Comparison of ENCODE assay signal across 12 cellular contexts in genomic region chr13:60134376-60134775, GRCh38. TPM values are rescaled to one million over a fixed set of nuclear protein-coding genes. Genes with fewer than 3 reads are reported as not detected.
DNase-seq lines count a peak whose midpoint lies in the region; ATAC-seq, FAIRE-seq and TF ChIP-seq lines count a peak whose summit lies in the region.
"Had no signal": no experiment of that assay in that cellular context is flagged by ENCODE, and none has a peak within 500 bp of the region (broad histone marks: within the 10 kb centered on the region; RNA-seq: fewer than 3 reads in every experiment).

No MANE protein-coding gene starts in this region.

- H3K36me3 ChIP-seq in K562 (ENCODE audit: control insufficient read depth, insufficient read depth, low read length): peaks cover 7% of the 10 kb centered on the region; the same call in 2 of the 3 replicates
- H3K36me3 ChIP-seq: ascending aorta had no signal

- H3K79me2 ChIP-seq in K562 (ENCODE audit: control insufficient read depth, insufficient read depth, low read length): peaks cover 14% of the 10 kb centered on the region

- DNase-seq in activated CD4-positive, alpha-beta T cell treated with anti-CD3 and anti-CD28 coated beads, Interleukin-2, amount 10 ng/mL, durations not matched to agents 24 days and 14 days: peak; percentile 59
- DNase-seq in activated CD4-positive, alpha-beta T cell treated with anti-CD3 and anti-CD28 coated beads, Interleukin-2, amount 50 U/mL, for 4 hours: no peak
- DNase-seq in K562 (ENCODE audit: extremely low read depth in 1 of 4, low spot score in 3 of 4) (no peak), osteocyte (ENCODE audit: extremely low spot score, unreplicated experiment) (no peak), NCI-H82 treated with DMSO at 0.1 percent for 48 hours (lab: John Stamatoyannopoulos, UW; ENCODE audit: unreplicated experiment) (no peak)
- no peak for DNase-seq in activated naive CD4-positive, alpha-beta T cell treated with anti-CD3 and anti-CD28 coated beads, Interleukin-2, amount 50 U/mL, for 16 hours
- DNase-seq: stimulated activated CD4-positive, alpha-beta T cell treated with anti-CD3 and anti-CD28 coated beads, Interleukin-4, amount 100 ng/mL, for 24 hours had no signal

- no peak overlapping the region for H3K4me3 ChIP-seq in K562
- H3K4me3 ChIP-seq: A549, ascending aorta had no signal

- no TSS peak for BruUV-seq in K562 (replicated peaks; lab: Mats Ljungman, UMichigan)

- H3K9me1 ChIP-seq in K562 (ENCODE audit: control insufficient read depth, insufficient read depth, low read length): no peaks in the 10 kb centered on the region

- H3K4me1 Mint-ChIP-seq in activated CD4-positive, alpha-beta T cell treated with anti-CD3 and anti-CD28 coated beads, Interleukin-2, amount 10 ng/mL, durations not matched to agents 24 days and 14 days: peaks cover 13% of the 10 kb centered on the region
- peaks cover 37% of the 10 kb centered on the region for H3K4me1 Mint-ChIP-seq in osteocyte (ENCODE audit: unreplicated experiment)
- H3K4me1 Mint-ChIP-seq: neural crest cell had no signal

- no peaks in the 10 kb centered on the region for H3K27me3 Mint-ChIP-seq in activated CD4-positive, alpha-beta T cell treated with anti-CD3 and anti-CD28 coated beads, Interleukin-2, amount 10 ng/mL, durations not matched to agents 24 days and 14 days
- no peaks in the 10 kb centered on the region for H3K27me3 Mint-ChIP-seq in osteocyte (ENCODE audit: unreplicated experiment)

- no peak overlapping the region for H2AFZ ChIP-seq in K562 (ENCODE audit: low read depth, low read length)

- WGBS in K562 (ENCODE audit: insufficient coverage, low coverage, missing lambda C conversion rate): 82% methylated on average over 3 of the region's 4 CpGs

- H4K20me1 ChIP-seq in K562 (replicated peaks; ENCODE audit: control insufficient read depth, insufficient read depth, low read length): no peaks in the 10 kb centered on the region

- H3K27ac ChIP-seq in K562 (ENCODE audit: extremely low read depth, low read depth, low read length): no peak overlapping the region
- H3K27ac ChIP-seq: A549, ascending aorta had no signal

- TF ChIP-seq RAD21 in K562 (CRISPR knock-in tag; conservative IDR thresholded peaks at IDR 0.05 in 1 of 2, IDR thresholded peaks at IDR 0.05 in 1 of 2): no peak

- H3K9me3 Mint-ChIP-seq in activated CD4-positive, alpha-beta T cell treated with anti-CD3 and anti-CD28 coated beads, Interleukin-2, amount 10 ng/mL, durations not matched to agents 24 days and 14 days: no peaks in the 10 kb centered on the region
- H3K9me3 Mint-ChIP-seq in osteocyte (ENCODE audit: unreplicated experiment): no peaks in the 10 kb centered on the region
- H3K9me3 Mint-ChIP-seq: neural crest cell had no signal

- H3K4me2 ChIP-seq in K562 (ENCODE audit: insufficient read depth, low read length): no peak overlapping the region
- H3K4me2 ChIP-seq: A549 had no signal

- no peaks in the 10 kb centered on the region for H3K27me3 ChIP-seq in K562 (ENCODE audit: control insufficient read depth in 2 of 2, insufficient read depth in 2 of 2, low read length in 2 of 2)
- H3K27me3 ChIP-seq: ascending aorta had no signal

- in situ Hi-C loops in K562 (cut with MboI): no loop called here

- ATAC-seq in HG02678 (IDR thresholded peaks at IDR 0.05; ENCODE audit: unreplicated experiment): peak; percentile 59
- ATAC-seq in K562: peak; percentile 27; the same call in 1 of the 3 replicates
- no peak for ATAC-seq in HG03095 (IDR thresholded peaks at IDR 0.05; ENCODE audit: unreplicated experiment)

- H3K9me3 ChIP-seq in K562 (replicated peaks; ENCODE audit: control insufficient read depth, insufficient read depth, low read depth, low read length): no peaks in the 10 kb centered on the region
- H3K9me3 ChIP-seq: A549, ascending aorta had no signal

- H3K4me3 Mint-ChIP-seq in activated CD4-positive, alpha-beta T cell treated with anti-CD3 and anti-CD28 coated beads, Interleukin-2, amount 10 ng/mL, durations not matched to agents 24 days and 14 days: no peak overlapping the region
- peak overlapping the region; percentile 19 for H3K4me3 Mint-ChIP-seq in osteocyte (ENCODE audit: unreplicated experiment)
- H3K4me3 Mint-ChIP-seq: neural crest cell had no signal

- TF ChIP-seq CTCF in K562 (IDR thresholded peaks at IDR 0.05 in 2 of 3, conservative IDR thresholded peaks at IDR 0.05 in 1 of 3; ENCODE audit: insufficient read depth in 2 of 3, low read depth in 1 of 3, low read length in 3 of 3): peak in 1 of 3 experiments; percentile 23; a peak in 1 of 6 replicates
- peak; percentile 47 for TF ChIP-seq CTCF in osteocyte (IDR thresholded peaks at IDR 0.05)

- peaks cover 8% of the 10 kb centered on the region for H3K36me3 Mint-ChIP-seq in activated CD4-positive, alpha-beta T cell treated with anti-CD3 and anti-CD28 coated beads, Interleukin-2, amount 10 ng/mL, durations not matched to agents 24 days and 14 days (ENCODE audit: low read depth)
- H3K36me3 Mint-ChIP-seq in osteocyte (ENCODE audit: unreplicated experiment): peaks cover 5% of the 10 kb centered on the region

- no peak for TF ChIP-seq EP300 in K562 (IDR thresholded peaks at IDR 0.05; ENCODE audit: low read length)

- TF ChIP-seq POLR2A in K562 (conservative IDR thresholded peaks at IDR 0.05): no peak

- no peaks in the 10 kb centered on the region; a peak in 1 of 5 replicates for H3K4me1 ChIP-seq in K562 (replicated peaks in 1 of 2; ENCODE audit: control insufficient read depth in 2 of 2, insufficient read depth in 2 of 2, low read length in 2 of 2)
- H3K4me1 ChIP-seq: A549, ascending aorta had no signal

- H3K9ac ChIP-seq in K562 (ENCODE audit: insufficient read depth in 1 of 2, low read depth in 2 of 2, low read length in 2 of 2): no peak overlapping the region

- intact Hi-C loops in activated CD4-positive, alpha-beta T cell treated with anti-CD3 and anti-CD28 coated beads, Interleukin-2, amount 10 ng/mL, durations not matched to agents 24 days and 14 days (cut with micrococcal nuclease): loop anchor here (2.0 kb wide), 1 partner anchor 28 kb away; the partner anchor contains the start of gene DIAPH3
- intact Hi-C loops in K562 (cut with micrococcal nuclease): no loop called here

- POLR2A ChIA-PET in K562 (lab: Yijun Ruan, JAX): interaction anchor here (0.9 kb wide), 1 partner anchor 21 kb away, joined by 3 read pairs; no protein-coding TSS in a partner anchor

- no peak overlapping the region for H3K27ac Mint-ChIP-seq in activated CD4-positive, alpha-beta T cell treated with anti-CD3 and anti-CD28 coated beads, Interleukin-2, amount 10 ng/mL, durations not matched to agents 24 days and 14 days
- peak overlapping the region; percentile 83 for H3K27ac Mint-ChIP-seq in osteocyte (ENCODE audit: unreplicated experiment)

- no peak for FAIRE-seq in K562 (lab: Jason Lieb, UNC)
- FAIRE-seq: A549 had no signal

- CTCF ChIA-PET in K562 (lab: Yijun Ruan, JAX; ENCODE audit: low intra/inter-chr PET ratio): no interaction called here

TF ChIP-seq in K562, 482 proteins besides CTCF, POLR2A, EP300 and RAD21 (continues in another document):
- no peak for TF ChIP-seq PBX2 (CRISPR knock-in tag; IDR thresholded peaks at IDR 0.05; ENCODE audit: low read depth)
- TF ChIP-seq PBX2 (tag; conservative IDR thresholded peaks at IDR 0.05; ENCODE audit: low read depth): no peak

RNA-seq across cellular contexts. Expression of gene DIAPH3, which starts 29.4 kb away (rescaled TPM):
- 26.3 and 26.6 TPM in 2 replicates for total RNA-seq in activated CD4-positive, alpha-beta T cell treated with anti-CD3 and anti-CD28 coated beads, Interleukin-2, amount 10 ng/mL, durations not matched to agents 24 days and 14 days
- 16.1 and 63.3 TPM in 2 replicates for total RNA-seq in K562 (2011; cell fraction: chromatin; rRNA removed; ENCODE audit: low replicate concordance)
- 10.2 and 15.9 TPM in 2 replicates for total RNA-seq in K562 (2011; cell fraction: nucleolus; rRNA removed)
- total RNA-seq in K562 (2011; cell fraction: nucleoplasm; rRNA removed): 20.3 and 23.1 TPM in 2 replicates
- total RNA-seq in K562 (2014; rRNA removed) (9.3 and 10.4 TPM in 2 replicates), K562 (2014; rRNA removed; fragmentation: Illumina TruSeq; extraction: Trizol) (18.2 and 21.4 TPM in 2 replicates), K562 (2015; rRNA removed; fragmentation: Illumina TruSeq; extraction: Trizol) (14.3 and 14.7 TPM in 2 replicates), K562 (2021) (17.1 and 18.7 TPM in 2 replicates), osteocyte (9.2 and 12.2 TPM in 2 replicates)
- polyA plus RNA-seq in K562 (2011; rRNA removed) (12.3 and 16.0 TPM in 2 replicates), K562 (2014; fragmentation: Illumina TruSeq; extraction: Trizol) (14.9 and 17.2 TPM in 2 replicates), K562 (2014; fragmentation: Nextera tagmentation; extraction: Ambion mirVana) (10 to 100 TPM in 1 of 2 experiments, 1 to 10 TPM in 1; 10.0 to 10.6 TPM), K562 (2014; rRNA removed) (8.4 and 9.0 TPM in 2 replicates)
- 3.5 and 6.4 TPM in 2 replicates for polyA plus RNA-seq in K562 (2011; cell fraction: cytosol; rRNA removed)
- polyA plus RNA-seq in K562 (2011; cell fraction: nucleus; rRNA removed): 7.0 and 10.8 TPM in 2 replicates
- polyA plus RNA-seq in K562 (2012): 10.8 and 16.4 TPM in 2 replicates
- polyA minus RNA-seq in K562 (2011; rRNA and poly(A)+ RNA removed): 47.8 and 52.7 TPM in 2 replicates
- polyA minus RNA-seq in K562 (2011; cell fraction: cytosol; rRNA and poly(A)+ RNA removed): 11.1 and 14.1 TPM in 2 replicates
- 38.5 and 55.3 TPM in 2 replicates for polyA minus RNA-seq in K562 (2011; cell fraction: nucleus; rRNA and poly(A)+ RNA removed)
